In genomic region chr3:141992512-141992911, GRCh38 we compare ENCODE assay signal across 14 cellular contexts.
DNase-seq lines count a peak whose midpoint lies in the region; ATAC-seq and TF ChIP-seq lines count a peak whose summit lies in the region.
"Had no signal": no experiment of that assay in that cellular context is flagged by ENCODE, and none has a peak within 500 bp of the region (broad histone marks: within the 10 kb centered on the region; RNA-seq: fewer than 3 reads in every experiment).

No MANE protein-coding gene starts in this region.

- TF ChIP-seq CTCF in osteoblast (IDR thresholded peaks at IDR 0.05; ENCODE audit: extremely low read depth, low read depth, low read length) (no peak), upper lobe of left lung (IDR thresholded peaks at IDR 0.05) (no peak)

- H3K36me3 Mint-ChIP-seq in T-helper 1 cell treated with Interleukin-12 subunit alpha and Interleukin-12 subunit beta and Interleukin-4 antibody, amounts not matched to agents 30 μg/mL and 1 μg/mL, for 36 hours (ENCODE audit: low read depth) = no peaks in the 10 kb centered on the region

- peak overlapping the region; percentile 8 for H3K27ac Mint-ChIP-seq in T-helper 1 cell treated with Interleukin-12 subunit alpha and Interleukin-12 subunit beta and Interleukin-4 antibody, amounts not matched to agents 30 μg/mL and 1 μg/mL, for 36 hours

- H2AFZ ChIP-seq in osteoblast (ENCODE audit: low read length) = peak overlapping the region; percentile 3

- H3K36me3 ChIP-seq in osteoblast (ENCODE audit: insufficient read depth, low read length) (no peaks in the 10 kb centered on the region), upper lobe of left lung (no peaks in the 10 kb centered on the region)

- no peaks in the 10 kb centered on the region for H3K9me3 Mint-ChIP-seq in T-helper 1 cell treated with Interleukin-12 subunit alpha and Interleukin-12 subunit beta and Interleukin-4 antibody, amounts not matched to agents 30 μg/mL and 1 μg/mL, for 36 hours
- H3K9me3 Mint-ChIP-seq: stimulated activated naive CD8-positive, alpha-beta T cell treated with anti-CD3 and anti-CD28 coated beads, Interleukin-15, amount 100 ng/mL, for 72 hours had no signal

- DNase-seq in T-helper 1 cell = no peak
- DNase-seq in osteoblast (ENCODE audit: insufficient read length, low spot score, missing footprints) = peak; percentile 21
- DNase-seq in HK-2 (ENCODE audit: unreplicated experiment) = no peak
- DNase-seq in upper lobe of left lung = no peak
- no peak for DNase-seq in NCI-H524 treated with DMSO at 0.1 percent for 48 hours (lab: John Stamatoyannopoulos, UW)
- DNase-seq: amniotic stem cell; heart right ventricle; mammary epithelial cell; NCI-H1694 treated with DMSO at 0.1 percent for 48 hours; stimulated activated CD4-positive, alpha-beta T cell treated with anti-CD3 and anti-CD28 coated beads, Interleukin-1b, Interleukin-23, amount 100 ng/mL, for 48 hours; stimulated activated naive CD8-positive, alpha-beta T cell treated with anti-CD3 and anti-CD28 coated beads, Interleukin-15, amount 100 ng/mL, for 72 hours had no signal

- no peaks in the 10 kb centered on the region for H3K79me2 ChIP-seq in osteoblast (ENCODE audit: insufficient read depth, low read length)

- WGBS in upper lobe of left lung, 2 donors = 68 to 73% methylated on average over 2 of the region's 2 CpGs

- peaks cover 5% of the 10 kb centered on the region for H3K4me1 Mint-ChIP-seq in T-helper 1 cell treated with Interleukin-12 subunit alpha and Interleukin-12 subunit beta and Interleukin-4 antibody, amounts not matched to agents 30 μg/mL and 1 μg/mL, for 36 hours (ENCODE audit: low read depth)
- H3K4me1 Mint-ChIP-seq: stimulated activated naive CD8-positive, alpha-beta T cell treated with anti-CD3 and anti-CD28 coated beads, Interleukin-15, amount 100 ng/mL, for 72 hours had no signal

- no peak overlapping the region for H3K4me2 ChIP-seq in osteoblast (ENCODE audit: insufficient read depth, low read length)

- H3K4me1 ChIP-seq in osteoblast (ENCODE audit: insufficient read depth, low read length) = no peaks in the 10 kb centered on the region
- H3K4me1 ChIP-seq in upper lobe of left lung = no peaks in the 10 kb centered on the region

- no peaks in the 10 kb centered on the region for H3K27me3 Mint-ChIP-seq in T-helper 1 cell treated with Interleukin-12 subunit alpha and Interleukin-12 subunit beta and Interleukin-4 antibody, amounts not matched to agents 30 μg/mL and 1 μg/mL, for 36 hours (ENCODE audit: low read depth)
- H3K27me3 Mint-ChIP-seq: stimulated activated naive CD8-positive, alpha-beta T cell treated with anti-CD3 and anti-CD28 coated beads, Interleukin-15, amount 100 ng/mL, for 72 hours had no signal

- ATAC-seq in GM21447 (IDR thresholded peaks at IDR 0.05; ENCODE audit: unreplicated experiment) (peak; percentile 59), HG03432 (IDR thresholded peaks at IDR 0.05; ENCODE audit: unreplicated experiment) (peak; percentile 55), upper lobe of left lung (ENCODE audit: low FRiP score in 2 of 2) (no peak)
- ATAC-seq: heart right ventricle; stimulated activated naive CD8-positive, alpha-beta T cell treated with anti-CD3 and anti-CD28 coated beads, Interleukin-15, amount 100 ng/mL, for 72 hours had no signal

- H3K4me3 Mint-ChIP-seq in T-helper 1 cell treated with Interleukin-12 subunit alpha and Interleukin-12 subunit beta and Interleukin-4 antibody, amounts not matched to agents 30 μg/mL and 1 μg/mL, for 36 hours = no peak overlapping the region
- H3K4me3 Mint-ChIP-seq: stimulated activated naive CD8-positive, alpha-beta T cell treated with anti-CD3 and anti-CD28 coated beads, Interleukin-15, amount 100 ng/mL, for 72 hours had no signal

- no peak overlapping the region for H3K27ac ChIP-seq in osteoblast (ENCODE audit: low read depth, low read length)
- H3K27ac ChIP-seq in upper lobe of left lung = no peak overlapping the region
- H3K27ac ChIP-seq: heart right ventricle had no signal

- no peaks in the 10 kb centered on the region for H3K27me3 ChIP-seq in osteoblast (ENCODE audit: insufficient read depth, low read length)
- no peaks in the 10 kb centered on the region for H3K27me3 ChIP-seq in upper lobe of left lung
- H3K27me3 ChIP-seq: heart right ventricle had no signal

- no peak for TF ChIP-seq EP300 in upper lobe of left lung (IDR thresholded peaks at IDR 0.05)

- H3K9me3 ChIP-seq in osteoblast (ENCODE audit: low read depth, low read length) (no peaks in the 10 kb centered on the region), upper lobe of left lung (no peaks in the 10 kb centered on the region)
- H3K9me3 ChIP-seq: heart right ventricle had no signal

- H3K4me3 ChIP-seq in osteoblast (ENCODE audit: insufficient read depth, low read length) (no peak overlapping the region), upper lobe of left lung (no peak overlapping the region)
- H3K4me3 ChIP-seq: heart right ventricle had no signal

- TF ChIP-seq POLR2A in upper lobe of left lung (IDR thresholded peaks at IDR 0.05) = no peak

- no peaks in the 10 kb centered on the region for H4K20me1 ChIP-seq in osteoblast (ENCODE audit: insufficient read depth, low read length)

Comparison
In these comparisons a context has a peak if more than half of its experiments do, and no peak if none do; other contexts are left out.
1. ATAC-seq: peak in GM21447 (single experiment) and HG03432 (single experiment); none in upper lobe of left lung (0 of 2).